Comparison of ENCODE assay signal across 8 cellular contexts in genomic region chr3:64023187-64023860, GRCh38. TPM values are rescaled to one million over a fixed set of nuclear protein-coding genes. Genes with fewer than 3 reads are reported as not detected.
DNase-seq lines count a peak whose midpoint lies in the region; ATAC-seq and TF ChIP-seq lines count a peak whose summit lies in the region.

Gene PSMD6 (minus strand): TSS chr3:64023494. CDS start chr3:64023419, 75 bp downstream.

- H3K9me3 ChIP-seq in CD4-positive, alpha-beta T cell (ENCODE audit: control insufficient read depth, low read length), result no peaks in the 10 kb centered on the region
- H3K9me3 ChIP-seq in effector memory CD4-positive, alpha-beta T cell (ENCODE audit: control insufficient read depth, low read length), result no peaks in the 10 kb centered on the region

- H3K27me3 Mint-ChIP-seq in CD4-positive, alpha-beta T cell, result peaks cover 14% of the 10 kb centered on the region

- H3K4me3 ChIP-seq in effector memory CD4-positive, alpha-beta T cell (ENCODE audit: insufficient read depth, low read depth, low read length, poor library complexity, severe bottlenecking), result peak within 1 kb of the TSS; percentile 87

- CTCF ChIA-PET in CD4-positive, alpha-beta T cell (lab: Charles Lee), result interaction anchor here (0.6 to 2.0 kb wide), 17 partner anchors 13 to 175 kb away, joined by 3 to 11 read pairs (median 3); no protein-coding TSS in a partner anchor

- no peaks in the 10 kb centered on the region for H3K9me3 Mint-ChIP-seq in CD4-positive, alpha-beta T cell

- peaks cover 38% of the 10 kb centered on the region for H3K4me1 Mint-ChIP-seq in CD4-positive, alpha-beta T cell (ENCODE audit: low read depth)

- H3K4me3 Mint-ChIP-seq in CD4-positive, alpha-beta T cell, result peak within 1 kb of the TSS; percentile 92

- H3K27me3 ChIP-seq in CD4-positive, alpha-beta T cell (ENCODE audit: control insufficient read depth, insufficient read depth, low read length), result peaks cover under 1% of the 10 kb centered on the region
- H3K27me3 ChIP-seq in effector memory CD4-positive, alpha-beta T cell (replicated peaks; ENCODE audit: control insufficient read depth, insufficient read depth, low read length, poor library complexity, severe bottlenecking), result no peaks in the 10 kb centered on the region

- peaks cover 20% of the 10 kb centered on the region for H3K36me3 ChIP-seq in effector memory CD4-positive, alpha-beta T cell (ENCODE audit: control insufficient read depth, insufficient read depth, low read length)

- H3K36me3 Mint-ChIP-seq in CD4-positive, alpha-beta T cell (ENCODE audit: low read depth), result peaks cover 47% of the 10 kb centered on the region

- intact Hi-C loops in CD4-positive, alpha-beta T cell (cut with DNase I, micrococcal nuclease), result loop anchor here (2.0 to 5.0 kb wide), 5 partner anchors 61 to 161 kb away; partner anchors contain the start of genes ATXN7 (in 2 of the 2), SCAANT1 (in 2 of the 2) and THOC7 (in 2 of the 2)

- DNase-seq in CD4-positive, alpha-beta T cell, result peak; percentile 85 to 95 (median 90)
- DNase-seq in NK-92 (lab: John Stamatoyannopoulos, UW; ENCODE audit: unreplicated experiment) (peak; percentile 28), medulla oblongata (ENCODE audit: extremely low spot score) (peak; percentile 84)
- peak; percentile 99 for DNase-seq in activated CD8-positive, alpha-beta memory T cell treated with anti-CD3 and anti-CD28 coated beads for 24 hours
- DNase-seq in effector memory CD4-positive, alpha-beta T cell, result peak; percentile 86 to 87 (median 87)
- DNase-seq in stimulated activated CD8-positive, alpha-beta memory T cell treated with anti-CD3 and anti-CD28 coated beads, Interleukin-12 subunit alpha, Interleukin-12 subunit beta, amount 100 ng/mL, for 24 hours (ENCODE audit: extremely low read depth), result peak; percentile 81

- peaks cover 10% of the 10 kb centered on the region for H3K4me1 ChIP-seq in effector memory CD4-positive, alpha-beta T cell (ENCODE audit: control insufficient read depth, insufficient read depth, low read length, poor library complexity, severe bottlenecking)

- POLR2A ChIA-PET in CD4-positive, alpha-beta T cell (lab: Charles Lee), result interaction anchor here (1.0 to 2.8 kb wide), 9 partner anchors 13 to 160 kb away, joined by 3 to 33 read pairs (median 7); partner anchors contain the start of genes ATXN7, SCAANT1 and THOC7

- peak within 1 kb of the TSS; percentile 81 for H3K27ac Mint-ChIP-seq in CD4-positive, alpha-beta T cell

- ATAC-seq in CD4-positive, alpha-beta T cell (ENCODE audit: poor library complexity), result peak; percentile 91
- ATAC-seq in GM19372 (IDR thresholded peaks at IDR 0.05; ENCODE audit: low read depth, unreplicated experiment) (peak; percentile 94), HG03558 (IDR thresholded peaks at IDR 0.05; ENCODE audit: extremely low read depth, unreplicated experiment) (peak; percentile 92)

- peak within 1 kb of the TSS; percentile 81 for H3K27ac ChIP-seq in CD4-positive, alpha-beta T cell (ENCODE audit: low read depth, low read length)
- H3K27ac ChIP-seq in effector memory CD4-positive, alpha-beta T cell (ENCODE audit: insufficient read depth, low read length, poor library complexity, severe bottlenecking), result peak within 1 kb of the TSS; percentile 86

- TF ChIP-seq CTCF in CD4-positive, alpha-beta T cell (IDR thresholded peaks at IDR 0.05), result peak; percentile 100

RNA-seq across cellular contexts. Expression of gene PSMD6, which starts in this region (rescaled TPM):
- total RNA-seq in CD4-positive, alpha-beta T cell, result 100 to 1,000 TPM; 119 to 126 TPM

Comparison
In these comparisons a context has a peak if more than half of its experiments do, and no peak if none do; other contexts are left out.
1. Peak in every context shown above with its lines: DNase-seq, ATAC-seq, H3K4me3 ChIP-seq and H3K27ac ChIP-seq.
2. DNase-seq: peak in every context shown above with its lines; median percentile 99 in activated CD8-positive, alpha-beta memory T cell treated with anti-CD3 and anti-CD28 coated beads for 24 hours; 90 in CD4-positive, alpha-beta T cell; 87 in effector memory CD4-positive, alpha-beta T cell; 84 in medulla oblongata; 81 in stimulated activated CD8-positive, alpha-beta memory T cell treated with anti-CD3 and anti-CD28 coated beads, Interleukin-12 subunit alpha, Interleukin-12 subunit beta, amount 100 ng/mL, for 24 hours; 28 in NK-92.